ENCODE assay signal across 17 cellular contexts in the genomic region with DNA sequence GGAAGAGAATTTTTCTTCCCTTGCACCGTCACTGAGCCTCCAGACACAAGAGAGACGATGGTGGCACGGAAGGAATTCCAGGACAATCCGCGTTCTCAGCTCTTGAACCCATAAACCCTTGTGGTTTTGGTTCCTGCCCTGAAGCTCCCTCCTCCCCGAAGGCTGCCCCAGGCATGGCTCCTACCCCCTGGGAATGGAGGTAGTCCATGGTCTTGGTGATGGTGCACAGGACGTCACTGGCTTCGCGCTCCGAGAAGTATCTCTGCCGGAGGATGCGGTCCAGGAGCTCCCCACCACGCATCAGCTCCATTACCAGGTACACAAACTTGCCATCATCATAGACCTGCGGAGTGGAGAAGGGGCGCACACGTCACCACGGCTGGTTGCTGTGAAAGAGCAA. TPM values are rescaled to one million over a fixed set of nuclear protein-coding genes. Genes with fewer than 3 reads are reported as not detected.
DNase-seq lines count a peak whose midpoint lies in the region; ATAC-seq and TF ChIP-seq lines count a peak whose summit lies in the region.
"Had no signal": no experiment of that assay in that cellular context is flagged by ENCODE, and none has a peak within 500 bp of the region (broad histone marks: within the 10 kb centered on the region; RNA-seq: fewer than 3 reads in every experiment).

No MANE protein-coding gene starts in this region.

- H4K8ac ChIP-seq in neuronal stem cell (ENCODE audit: low read depth, low read length): no peak overlapping the region

- H3K4me1 ChIP-seq in neuronal stem cell (ENCODE audit: control insufficient read depth in 2 of 2, insufficient read depth in 1 of 2, low read depth in 1 of 2, low read length in 2 of 2): no peaks in the 10 kb centered on the region
- H3K4me1 ChIP-seq: A549 had no signal

- H3K79me1 ChIP-seq in neuronal stem cell (ENCODE audit: low read depth, low read length): no peaks in the 10 kb centered on the region

- peak; percentile 26 for DNase-seq in activated CD8-positive, alpha-beta memory T cell treated with anti-CD3 and anti-CD28 coated beads for 24 hours
- no peak for DNase-seq in activated CD8-positive, alpha-beta memory T cell treated with anti-CD3 and anti-CD28 coated beads, Interleukin-2, amount 50 U/mL, for 4 hours
- peak; percentile 40 for DNase-seq in natural killer cell treated with Interleukin-12 subunit alpha and Interleukin-12 subunit beta and Interleukin-15 and Interleukin-18, amount 100 ng/mL, for 72 hours (ENCODE audit: low spot score)
- DNase-seq in natural killer cell (no peak), neuronal stem cell (ENCODE audit: low spot score) (no peak), left lobe of liver (ENCODE audit: low spot score) (no peak)
- DNase-seq in activated T-helper 1 cell treated with anti-CD3 and anti-CD28 coated beads, Interleukin-12 subunit alpha, Interleukin-12 subunit beta, Interleukin-2, Interleukin-4 antibody, amounts not matched to agents 30 ng/mL and 10 ng/mL and 1 ng/mL, durations not matched to agents 14 hours and 24 hours and 36 hours (ENCODE audit: low spot score): no peak
- DNase-seq: AML-193; CD4-positive, alpha-beta memory T cell; DMS79 treated with DMSO at 0.1 percent for 48 hours; GF-D8; HCEC 1CT had no signal

- no peak overlapping the region for H3K4me3 ChIP-seq in neuronal stem cell (ENCODE audit: low read length in 2 of 2)
- H3K4me3 ChIP-seq: A549, GM23338 had no signal

- H3K4me3 Mint-ChIP-seq in natural killer cell treated with Interleukin-12 subunit alpha and Interleukin-12 subunit beta and Interleukin-15 and Interleukin-18, amount 100 ng/mL, for 72 hours: no peak overlapping the region
- no peak overlapping the region for H3K4me3 Mint-ChIP-seq in natural killer cell
- no peak overlapping the region for H3K4me3 Mint-ChIP-seq in activated T-helper 1 cell treated with anti-CD3 and anti-CD28 coated beads, Interleukin-12 subunit alpha, Interleukin-12 subunit beta, Interleukin-2, Interleukin-4 antibody, amounts not matched to agents 30 ng/mL and 10 ng/mL and 1 ng/mL, durations not matched to agents 14 hours and 24 hours and 36 hours
- H3K4me3 Mint-ChIP-seq: CD4-positive, alpha-beta memory T cell; GM23338 had no signal

- H3K18ac ChIP-seq in neuronal stem cell (ENCODE audit: low read length): no peak overlapping the region

- no peak overlapping the region for H2BK15ac ChIP-seq in neuronal stem cell (ENCODE audit: low read length)

- H4K91ac ChIP-seq in neuronal stem cell (ENCODE audit: low read depth, low read length, poor library complexity): no peak overlapping the region

- H3K14ac ChIP-seq in neuronal stem cell (ENCODE audit: low read length): peak overlapping the region; percentile 21

- no peak overlapping the region for H2BK12ac ChIP-seq in neuronal stem cell (ENCODE audit: low read length)

- intact Hi-C loops in natural killer cell (cut with micrococcal nuclease): loop anchor here (10.0 kb wide), 1 partner anchor 115 kb away; no protein-coding TSS in a partner anchor
- intact Hi-C loops in activated T-helper 1 cell treated with anti-CD3 and anti-CD28 coated beads, Interleukin-12 subunit alpha, Interleukin-12 subunit beta, Interleukin-2, Interleukin-4 antibody, amounts not matched to agents 30 ng/mL and 10 ng/mL and 1 ng/mL, durations not matched to agents 14 hours and 24 hours and 36 hours (cut with micrococcal nuclease): no loop called here

- H3K4ac ChIP-seq in neuronal stem cell (ENCODE audit: low read length): no peak overlapping the region

- H3K36me3 Mint-ChIP-seq in natural killer cell treated with Interleukin-12 subunit alpha and Interleukin-12 subunit beta and Interleukin-15 and Interleukin-18, amount 100 ng/mL, for 72 hours: no peaks in the 10 kb centered on the region
- H3K36me3 Mint-ChIP-seq in natural killer cell: no peaks in the 10 kb centered on the region
- H3K36me3 Mint-ChIP-seq in activated T-helper 1 cell treated with anti-CD3 and anti-CD28 coated beads, Interleukin-12 subunit alpha, Interleukin-12 subunit beta, Interleukin-2, Interleukin-4 antibody, amounts not matched to agents 30 ng/mL and 10 ng/mL and 1 ng/mL, durations not matched to agents 14 hours and 24 hours and 36 hours (ENCODE audit: low read depth): peaks cover 5% of the 10 kb centered on the region

- H3K27ac Mint-ChIP-seq in natural killer cell treated with Interleukin-12 subunit alpha and Interleukin-12 subunit beta and Interleukin-15 and Interleukin-18, amount 100 ng/mL, for 72 hours: no peak overlapping the region
- no peak overlapping the region for H3K27ac Mint-ChIP-seq in natural killer cell
- H3K27ac Mint-ChIP-seq in activated T-helper 1 cell treated with anti-CD3 and anti-CD28 coated beads, Interleukin-12 subunit alpha, Interleukin-12 subunit beta, Interleukin-2, Interleukin-4 antibody, amounts not matched to agents 30 ng/mL and 10 ng/mL and 1 ng/mL, durations not matched to agents 14 hours and 24 hours and 36 hours: no peak overlapping the region
- H3K27ac Mint-ChIP-seq: GM23338 had no signal

- no peak overlapping the region for H2AFZ ChIP-seq in neuronal stem cell (ENCODE audit: low read length)
- H2AFZ ChIP-seq: GM23338 had no signal

- no peak overlapping the region for H3K4me2 ChIP-seq in neuronal stem cell (ENCODE audit: insufficient read depth, low read length, poor library complexity, severe bottlenecking)
- H3K4me2 ChIP-seq: A549, GM23338 had no signal

- peaks cover 0 to under 1% of the 10 kb centered on the region in 2 donors for H3K4me1 Mint-ChIP-seq in natural killer cell treated with Interleukin-12 subunit alpha and Interleukin-12 subunit beta and Interleukin-15 and Interleukin-18, amount 100 ng/mL, for 72 hours (ENCODE audit: low read depth in 2 of 2)
- H3K4me1 Mint-ChIP-seq in natural killer cell: peaks cover 1% of the 10 kb centered on the region in 2 donors
- no peaks in the 10 kb centered on the region for H3K4me1 Mint-ChIP-seq in activated T-helper 1 cell treated with anti-CD3 and anti-CD28 coated beads, Interleukin-12 subunit alpha, Interleukin-12 subunit beta, Interleukin-2, Interleukin-4 antibody, amounts not matched to agents 30 ng/mL and 10 ng/mL and 1 ng/mL, durations not matched to agents 14 hours and 24 hours and 36 hours (ENCODE audit: low read depth)
- H3K4me1 Mint-ChIP-seq: GM23338 had no signal

- H3K27ac ChIP-seq in neuronal stem cell (replicated peaks; ENCODE audit: low read length): no peak overlapping the region
- H3K27ac ChIP-seq: 22Rv1, A549, C4-2B, HL-60 had no signal

- no peak for TF ChIP-seq CTCF in natural killer cell (IDR thresholded peaks at IDR 0.05)

- no peak overlapping the region for H2BK5ac ChIP-seq in neuronal stem cell (ENCODE audit: low read length)

- H3K27me3 Mint-ChIP-seq in natural killer cell treated with Interleukin-12 subunit alpha and Interleukin-12 subunit beta and Interleukin-15 and Interleukin-18, amount 100 ng/mL, for 72 hours: peaks cover 0 to 2% of the 10 kb centered on the region in 2 donors
- peaks cover 0 to 3% of the 10 kb centered on the region in 2 donors for H3K27me3 Mint-ChIP-seq in natural killer cell (ENCODE audit: low read depth in 2 of 2)
- H3K27me3 Mint-ChIP-seq in activated T-helper 1 cell treated with anti-CD3 and anti-CD28 coated beads, Interleukin-12 subunit alpha, Interleukin-12 subunit beta, Interleukin-2, Interleukin-4 antibody, amounts not matched to agents 30 ng/mL and 10 ng/mL and 1 ng/mL, durations not matched to agents 14 hours and 24 hours and 36 hours (ENCODE audit: insufficient read depth): no peaks in the 10 kb centered on the region
- H3K27me3 Mint-ChIP-seq: CD4-positive, alpha-beta memory T cell had no signal

- peaks cover 9 to 33% of the 10 kb centered on the region in 2 donors for H3K36me3 ChIP-seq in neuronal stem cell (replicated peaks in 1 of 2; ENCODE audit: control insufficient read depth in 2 of 2, insufficient read depth in 2 of 2, low read length in 2 of 2)

- no peak overlapping the region for H3K9ac ChIP-seq in neuronal stem cell (ENCODE audit: low read depth, low read length, poor library complexity)

- ATAC-seq in natural killer cell treated with Interleukin-12 subunit alpha and Interleukin-12 subunit beta and Interleukin-15 and Interleukin-18, amount 100 ng/mL, for 72 hours: no peak
- no peak for ATAC-seq in natural killer cell
- ATAC-seq in left lobe of liver: no peak
- ATAC-seq: A549, GM23338 had no signal

- H3K27me3 ChIP-seq in neuronal stem cell (ENCODE audit: control insufficient read depth in 3 of 3, insufficient read depth in 3 of 3, low read depth in 1 of 3, low read length in 3 of 3): no peaks in the 10 kb centered on the region

- no peak overlapping the region for H3K23ac ChIP-seq in neuronal stem cell (ENCODE audit: low read depth, low read length, poor library complexity)

- H3K9me3 Mint-ChIP-seq in natural killer cell treated with Interleukin-12 subunit alpha and Interleukin-12 subunit beta and Interleukin-15 and Interleukin-18, amount 100 ng/mL, for 72 hours: no peaks in the 10 kb centered on the region
- H3K9me3 Mint-ChIP-seq in natural killer cell: no peaks in the 10 kb centered on the region
- peaks cover 4% of the 10 kb centered on the region for H3K9me3 Mint-ChIP-seq in activated T-helper 1 cell treated with anti-CD3 and anti-CD28 coated beads, Interleukin-12 subunit alpha, Interleukin-12 subunit beta, Interleukin-2, Interleukin-4 antibody, amounts not matched to agents 30 ng/mL and 10 ng/mL and 1 ng/mL, durations not matched to agents 14 hours and 24 hours and 36 hours

- WGBS in neuronal stem cell (ENCODE audit: extremely low coverage in 2 of 2, insufficient read length in 2 of 2, insufficient replicate concordance in 1 of 2), 2 donors: no CpG with 5 or more reads among the region's 17 CpGs

- no peak overlapping the region for H2AK5ac ChIP-seq in neuronal stem cell (ENCODE audit: low read depth, low read length)

- peaks cover 0 to 2% of the 10 kb centered on the region in 2 donors for H3K9me3 ChIP-seq in neuronal stem cell (replicated peaks in 1 of 2; ENCODE audit: control insufficient read depth in 2 of 2, insufficient read depth in 1 of 2, low read depth in 1 of 2, low read length in 2 of 2)
- H3K9me3 ChIP-seq: A549 had no signal

- no peak overlapping the region for H2BK120ac ChIP-seq in neuronal stem cell (ENCODE audit: low read depth, low read length)

RNA-seq across cellular contexts. Expression of a gene that starts 47.5 kb away (rescaled TPM):
- total RNA-seq in natural killer cell treated with Interleukin-12 subunit alpha and Interleukin-12 subunit beta and Interleukin-15 and Interleukin-18, amount 100 ng/mL, for 72 hours: 10 to 100 TPM; 11.5 to 30.4 TPM
- total RNA-seq in natural killer cell (10 to 100 TPM; 26.3 to 31.1 (median 30.4) TPM), left lobe of liver (120 TPM)
- polyA plus RNA-seq in neuronal stem cell (2013, experiment 1 of 2): 20.2 TPM
- 21.1 TPM for polyA plus RNA-seq in neuronal stem cell (2013, experiment 2 of 2)
- 17.3 and 19.1 TPM in 2 replicates for total RNA-seq in activated T-helper 1 cell treated with anti-CD3 and anti-CD28 coated beads, Interleukin-12 subunit alpha, Interleukin-12 subunit beta, Interleukin-2, Interleukin-4 antibody, amounts not matched to agents 30 ng/mL and 10 ng/mL and 1 ng/mL, durations not matched to agents 14 hours and 24 hours and 36 hours

Comparison
In these comparisons a context has a peak if more than half of its experiments do, and no peak if none do; other contexts are left out.
1. DNase-seq: peak in activated CD8-positive, alpha-beta memory T cell treated with anti-CD3 and anti-CD28 coated beads for 24 hours (single experiment) and natural killer cell treated with Interleukin-12 subunit alpha and Interleukin-12 subunit beta and Interleukin-15 and Interleukin-18, amount 100 ng/mL, for 72 hours (single experiment); none in activated CD8-positive, alpha-beta memory T cell treated with anti-CD3 and anti-CD28 coated beads, Interleukin-2, amount 50 U/mL, for 4 hours (single experiment), natural killer cell (single experiment), neuronal stem cell (single experiment), left lobe of liver (single experiment) and activated T-helper 1 cell treated with anti-CD3 and anti-CD28 coated beads, Interleukin-12 subunit alpha, Interleukin-12 subunit beta, Interleukin-2, Interleukin-4 antibody, amounts not matched to agents 30 ng/mL and 10 ng/mL and 1 ng/mL, durations not matched to agents 14 hours and 24 hours and 36 hours (single experiment).